ENCODE assay signal across 1 cellular context in the genomic region with DNA sequence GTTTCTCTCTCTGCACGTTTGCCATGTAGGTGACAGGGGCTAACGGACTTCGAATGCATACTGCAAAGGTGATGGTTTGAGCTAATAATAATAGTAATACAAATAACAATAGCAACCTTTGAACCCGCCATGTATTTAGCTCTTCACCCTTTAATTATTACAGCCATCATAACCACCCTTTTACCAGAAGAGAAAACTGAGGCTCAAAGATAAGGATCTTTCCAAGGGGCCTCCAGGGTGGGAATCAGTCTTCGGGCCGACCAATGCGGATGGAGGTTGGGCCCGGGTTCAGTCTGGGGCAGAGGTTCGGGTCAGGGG.
TF ChIP-seq lines count a peak whose summit lies in the region.

No MANE protein-coding gene starts in this region.

TF ChIP-seq in IMR-90, 13 proteins besides CTCF, POLR2A, EP300 and RAD21 (continued from another document):
- TF ChIP-seq, protein P1, sequence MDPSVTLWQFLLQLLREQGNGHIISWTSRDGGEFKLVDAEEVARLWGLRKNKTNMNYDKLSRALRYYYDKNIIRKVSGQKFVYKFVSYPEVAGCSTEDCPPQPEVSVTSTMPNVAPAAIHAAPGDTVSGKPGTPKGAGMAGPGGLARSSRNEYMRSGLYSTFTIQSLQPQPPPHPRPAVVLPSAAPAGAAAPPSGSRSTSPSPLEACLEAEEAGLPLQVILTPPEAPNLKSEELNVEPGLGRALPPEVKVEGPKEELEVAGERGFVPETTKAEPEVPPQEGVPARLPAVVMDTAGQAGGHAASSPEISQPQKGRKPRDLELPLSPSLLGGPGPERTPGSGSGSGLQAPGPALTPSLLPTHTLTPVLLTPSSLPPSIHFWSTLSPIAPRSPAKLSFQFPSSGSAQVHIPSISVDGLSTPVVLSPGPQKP (IDR thresholded peaks at IDR 0.05; ENCODE audit: borderline replicate concordance, low read depth, low read length): no peak
- TF ChIP-seq USF2 (IDR thresholded peaks at IDR 0.05; ENCODE audit: low read depth, low read length) (no peak), SMC3 (IDR thresholded peaks at IDR 0.05; ENCODE audit: low read depth, low read length) (no peak), BHLHE40 (IDR thresholded peaks at IDR 0.05; ENCODE audit: low read depth, low read length) (no peak), CEBPB (IDR thresholded peaks at IDR 0.05; ENCODE audit: low read depth, low read length) (no peak), MAFK (IDR thresholded peaks at IDR 0.05; ENCODE audit: low read depth, low read length) (no peak), FOS (IDR thresholded peaks at IDR 0.05; ENCODE audit: low read depth, low read length) (no peak), MXI1 (IDR thresholded peaks at IDR 0.05; ENCODE audit: borderline replicate concordance, low read depth, low read length) (no peak)
